ENCODE assay signal across 11 cellular contexts in the genomic region with DNA sequence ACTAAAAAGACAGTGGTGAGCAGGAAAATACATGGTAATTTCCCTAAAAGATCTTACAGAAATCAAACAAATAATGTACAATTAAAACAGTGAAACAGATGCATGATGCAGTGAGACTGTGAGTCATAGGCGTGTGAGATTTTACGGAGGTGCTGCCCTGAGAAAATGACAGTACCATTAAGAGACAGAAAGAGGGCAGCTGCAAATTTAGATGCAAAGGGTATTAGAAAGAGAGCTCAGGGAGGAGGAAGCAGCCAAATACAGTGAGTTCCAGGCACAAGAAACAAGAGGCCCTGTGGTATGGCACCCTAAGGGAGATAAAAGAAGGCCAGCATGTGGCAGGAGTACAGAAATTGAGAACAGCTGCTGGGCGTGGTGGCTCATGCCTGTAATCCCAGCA.
DNase-seq lines count a peak whose midpoint lies in the region; TF ChIP-seq lines count a peak whose summit lies in the region.
"Had no signal": no experiment of that assay in that cellular context is flagged by ENCODE, and none has a peak within 500 bp of the region (broad histone marks: within the 10 kb centered on the region; RNA-seq: fewer than 3 reads in every experiment).

No MANE protein-coding gene starts in this region.

- no peaks in the 10 kb centered on the region for H3K36me3 ChIP-seq in HUES6 (ENCODE audit: control insufficient read depth, insufficient read depth, low read length)
- H3K36me3 ChIP-seq: thyroid gland had no signal

- in situ Hi-C loops in astrocyte of the spinal cord (cut with HindIII; ENCODE audit: low sequenced_read_pairs) = no loop called here

- H3K4me1 ChIP-seq in HUES6 (ENCODE audit: control insufficient read depth, insufficient read depth, low read length) = peaks cover 5% of the 10 kb centered on the region; the same call in 1 of the 2 replicates

- TF ChIP-seq CTCF in astrocyte of the spinal cord (IDR thresholded peaks at IDR 0.05; ENCODE audit: low read depth, low read length) = no peak

- DNase-seq in Ammon's horn (ENCODE audit: low spot score) (peak; percentile 43), astrocyte of the spinal cord (ENCODE audit: low read depth, low spot score) (peak; percentile 25), iPS-NIHi7 (ENCODE audit: extremely low spot score) (peak; percentile 13), SKM-1 (lab: John Stamatoyannopoulos, UW; ENCODE audit: unreplicated experiment) (no peak), GOT3 (lab: John Stamatoyannopoulos, UW) (no peak), kidney glomerular epithelial cell (lab: John Stamatoyannopoulos, UW) (no peak), SW480 (ENCODE audit: low spot score) (no peak)
- DNase-seq: activated CD8-positive, alpha-beta memory T cell treated with anti-CD3 and anti-CD28 coated beads, Interleukin-2, amount 10 ng/mL, durations not matched to agents 7 days and 5 days; CD4-positive, alpha-beta memory T cell; thyroid gland had no signal

- no peaks in the 10 kb centered on the region for H3K9me3 ChIP-seq in HUES6 (ENCODE audit: control insufficient read depth, insufficient read depth, low read depth, low read length)
- H3K9me3 ChIP-seq: thyroid gland had no signal

- H3K4me3 ChIP-seq in HUES6 (ENCODE audit: low read depth, low read length) (no peak overlapping the region), astrocyte of the spinal cord (ENCODE audit: low read depth, low read length) (no peak overlapping the region)
- H3K4me3 ChIP-seq: thyroid gland had no signal

- no peak overlapping the region for H3K9ac ChIP-seq in HUES6 (ENCODE audit: low read length)

- no peaks in the 10 kb centered on the region for H3K27me3 ChIP-seq in HUES6 (ENCODE audit: control insufficient read depth, insufficient read depth, low read length)
- H3K27me3 ChIP-seq: thyroid gland had no signal

- peak overlapping the region; percentile 0; the same call in 1 of the 2 replicates for H3K27ac ChIP-seq in HUES6 (ENCODE audit: low read depth, low read length)
- H3K27ac ChIP-seq: thyroid gland had no signal

Comparison
In these comparisons a context has a peak if more than half of its experiments do, and no peak if none do; other contexts are left out.
1. DNase-seq: peak in Ammon's horn (single experiment), astrocyte of the spinal cord (single experiment) and iPS-NIHi7 (single experiment); none in SKM-1 (single experiment), GOT3 (single experiment), kidney glomerular epithelial cell (single experiment) and SW480 (single experiment).